Comparison of ENCODE assay signal across 22 cellular contexts in genomic region chr4:68883870-68884269, GRCh38.
A peak's percentile ranks its signal among the peaks of the same experiment; 100 is the strongest.
DNase-seq lines count a peak whose midpoint lies in the region; ATAC-seq, FAIRE-seq and TF ChIP-seq lines count a peak whose summit lies in the region.
"Had no signal": no experiment of that assay in that cellular context is flagged by ENCODE, and none has a peak within 500 bp of the region (broad histone marks: within the 10 kb centered on the region; RNA-seq: fewer than 3 reads in every experiment).

No MANE protein-coding gene starts in this region.

- FAIRE-seq in small intestine (lab: Jason Lieb, UNC) = no peak
- FAIRE-seq: G401.6, GM12878, H1 had no signal

- H3K27ac ChIP-seq in cardiac muscle cell = peak overlapping the region; percentile 18
- no peak overlapping the region for H3K27ac ChIP-seq in right cardiac atrium (ENCODE audit: low read length)
- H3K27ac ChIP-seq in hepatocyte = peak overlapping the region; percentile 39
- H3K27ac ChIP-seq in liver (ENCODE audit: low read depth in 1 of 2, low read length in 2 of 2) = no peak overlapping the region
- H3K27ac ChIP-seq in small intestine (ENCODE audit: low read depth in 1 of 2, low read length in 1 of 2) = no peak overlapping the region
- H3K27ac ChIP-seq: 22Rv1, BLaER1, C4-2B, GM23248 had no signal

- H3K9me2 ChIP-seq in hepatocyte (replicated peaks; ENCODE audit: insufficient read depth) = no peaks in the 10 kb centered on the region

- ATAC-seq in right cardiac atrium (no peak), HG03025 (IDR thresholded peaks at IDR 0.05; ENCODE audit: low FRiP score, unreplicated experiment) (no peak)
- ATAC-seq: CD8-positive, alpha-beta T cell; GM12878 had no signal

- WGBS in right cardiac atrium = 27% methylated on average over 6 of the region's 6 CpGs
- 15% methylated on average over 6 of the region's 6 CpGs for WGBS in hepatocyte (ENCODE audit: low lambda C conversion rate, missing lambda C conversion rate)
- WGBS in liver = 13% methylated on average over 6 of the region's 6 CpGs
- 10 to 38% (median 20%) methylated on average over 6 of the region's 6 CpGs for WGBS in small intestine, 3 donors

- no peaks in the 10 kb centered on the region for H3K79me2 ChIP-seq in hepatocyte

- H4K20me1 ChIP-seq in hepatocyte (ENCODE audit: insufficient read depth, poor library complexity, severe bottlenecking) = no peaks in the 10 kb centered on the region
- H4K20me1 ChIP-seq: BLaER1 had no signal

- H2AFZ ChIP-seq in hepatocyte = no peak overlapping the region
- H2AFZ ChIP-seq: GM23248 had no signal

- TF ChIP-seq POLR2A in erythroblast (IDR thresholded peaks at IDR 0.05; ENCODE audit: low read length) = no peak

- TF ChIP-seq CTCF in cardiac muscle cell (IDR thresholded peaks at IDR 0.05; ENCODE audit: low read depth, low read length) (no peak), hepatocyte (IDR thresholded peaks at IDR 0.05; ENCODE audit: poor library complexity) (no peak), liver (IDR thresholded peaks at IDR 0.05; ENCODE audit: low read depth, low read length, missing input control) (no peak)

- H3K4me3 ChIP-seq in cardiac muscle cell = no peak overlapping the region
- H3K4me3 ChIP-seq in right cardiac atrium (ENCODE audit: low read length) = no peak overlapping the region
- H3K4me3 ChIP-seq in hepatocyte = no peak overlapping the region
- no peak overlapping the region for H3K4me3 ChIP-seq in liver (ENCODE audit: low read depth in 1 of 3, low read length in 3 of 3)
- H3K4me3 ChIP-seq in small intestine (ENCODE audit: low read depth in 1 of 2, low read length in 2 of 2) = no peak overlapping the region
- H3K4me3 ChIP-seq: BLaER1, GM12878, GM23248 had no signal

- no peak for TF ChIP-seq RAD21 in liver (IDR thresholded peaks at IDR 0.05)

- H3K9me3 ChIP-seq in cardiac muscle cell (ENCODE audit: low read depth) (no peaks in the 10 kb centered on the region), right cardiac atrium (ENCODE audit: control insufficient read depth, low read length) (no peaks in the 10 kb centered on the region), hepatocyte (ENCODE audit: low read depth) (no peaks in the 10 kb centered on the region), liver (ENCODE audit: control insufficient read depth in 4 of 4, low read length in 3 of 4) (no peaks in the 10 kb centered on the region), small intestine (ENCODE audit: control insufficient read depth, low read depth) (no peaks in the 10 kb centered on the region)
- H3K9me3 ChIP-seq: BLaER1, Caco-2 had no signal

- peak overlapping the region; percentile 23 for H3K4me2 ChIP-seq in hepatocyte
- H3K4me2 ChIP-seq: BLaER1 had no signal

- H3K4me1 ChIP-seq in cardiac muscle cell (ENCODE audit: low read depth) (peaks cover 4% of the 10 kb centered on the region), right cardiac atrium (ENCODE audit: control insufficient read depth, insufficient read depth, low read length) (no peaks in the 10 kb centered on the region), hepatocyte (ENCODE audit: insufficient read depth) (peaks cover 7% of the 10 kb centered on the region), liver (ENCODE audit: control insufficient read depth in 4 of 4, insufficient read depth in 4 of 4, low read length in 3 of 4) (peaks cover 0 to 10% (median 7%) of the 10 kb centered on the region in 4 donors), small intestine (ENCODE audit: control insufficient read depth in 2 of 2, insufficient read depth in 1 of 2, low read depth in 1 of 2, low read length in 1 of 2) (no peaks in the 10 kb centered on the region)
- H3K4me1 ChIP-seq: BLaER1, Caco-2 had no signal

- DNase-seq in cardiac muscle cell (ENCODE audit: low read depth in 1 of 2, low spot score in 1 of 2) = no peak
- DNase-seq in right cardiac atrium = no peak
- DNase-seq in hepatocyte (ENCODE audit: low spot score) = peak; percentile 16
- DNase-seq in small intestine = peak; percentile 70
- DNase-seq in activated naive CD4-positive, alpha-beta T cell treated with Interleukin-2 at 50 U/mL for 16 hours = no peak
- no peak for DNase-seq in erythroblast (lab: John Stamatoyannopoulos, UW)
- DNase-seq: Caco-2; CD4-positive, CD25-positive, alpha-beta regulatory T cell; CD8-positive, alpha-beta T cell; DMS153; DND-41; GM23248; H7; HCEC 1CT had no signal

- H3K36me3 ChIP-seq in cardiac muscle cell (no peaks in the 10 kb centered on the region), hepatocyte (replicated peaks; ENCODE audit: insufficient read depth, low read depth) (no peaks in the 10 kb centered on the region), liver (ENCODE audit: control insufficient read depth in 4 of 4, insufficient read depth in 3 of 4, low read depth in 1 of 4, low read length in 3 of 4) (no peaks in the 10 kb centered on the region), small intestine (ENCODE audit: control insufficient read depth in 2 of 2, insufficient read depth in 2 of 2, low read length in 2 of 2) (no peaks in the 10 kb centered on the region)
- H3K36me3 ChIP-seq: BLaER1 had no signal

- intact Hi-C loops in right cardiac atrium (cut with DNase I) = no loop called here

- H3K27me3 ChIP-seq in cardiac muscle cell (no peaks in the 10 kb centered on the region), right cardiac atrium (ENCODE audit: control insufficient read depth, insufficient read depth) (no peaks in the 10 kb centered on the region), hepatocyte (no peaks in the 10 kb centered on the region), liver (ENCODE audit: control insufficient read depth in 4 of 4, insufficient read depth in 4 of 4, low read length in 3 of 4) (no peaks in the 10 kb centered on the region), small intestine (ENCODE audit: control insufficient read depth in 2 of 2, insufficient read depth in 2 of 2, low read length in 2 of 2) (no peaks in the 10 kb centered on the region)
- H3K27me3 ChIP-seq: BLaER1 had no signal

- no peak overlapping the region for H3K9ac ChIP-seq in liver (ENCODE audit: low read depth in 1 of 2, low read length in 2 of 2)
- H3K9ac ChIP-seq: BLaER1, GM23248 had no signal

TF ChIP-seq in liver, 16 proteins besides CTCF, POLR2A, EP300 and RAD21:
- peak; percentile 26 for TF ChIP-seq MAX (IDR thresholded peaks at IDR 0.05)
- peak in 1 of 2 donors; percentile 34 for TF ChIP-seq RXRA (IDR thresholded peaks at IDR 0.05)
- TF ChIP-seq HNF4A (conservative IDR thresholded peaks at IDR 0.05) = no peak
- TF ChIP-seq ATF3 (IDR thresholded peaks at IDR 0.05) = no peak
- no peak for TF ChIP-seq FOXA2 (IDR thresholded peaks at IDR 0.05)
- peak; percentile 69 for TF ChIP-seq YY1 (IDR thresholded peaks at IDR 0.05)
- TF ChIP-seq HNF4G (IDR thresholded peaks at IDR 0.05) = no peak
- no peak for TF ChIP-seq EGR1 (IDR thresholded peaks at IDR 0.05; ENCODE audit: low read depth in 2 of 2)
- no peak for TF ChIP-seq FOXA1 (IDR thresholded peaks at IDR 0.05)
- no peak for TF ChIP-seq REST (IDR thresholded peaks at IDR 0.05)
- no peak for TF ChIP-seq GABPA (IDR thresholded peaks at IDR 0.05 in 1 of 2, conservative IDR thresholded peaks at IDR 0.05 in 1 of 2)
- no peak for TF ChIP-seq SP1 (IDR thresholded peaks at IDR 0.05)
- TF ChIP-seq TAF1 (conservative IDR thresholded peaks at IDR 0.05) = no peak
- TF ChIP-seq NR2F2 (IDR thresholded peaks at IDR 0.05) = no peak
- TF ChIP-seq JUND (IDR thresholded peaks at IDR 0.05) = no peak

Comparison
In these comparisons a context has a peak if more than half of its experiments do, and no peak if none do; other contexts are left out.
1. H3K27ac ChIP-seq: peak in cardiac muscle cell (single experiment) and hepatocyte (single experiment); none in right cardiac atrium (single experiment), liver (0 of 2) and small intestine (0 of 2).
2. DNase-seq: peak in hepatocyte (single experiment) and small intestine (single experiment); none in cardiac muscle cell (0 of 2), right cardiac atrium (0 of 3), activated naive CD4-positive, alpha-beta T cell treated with Interleukin-2 at 50 U/mL for 16 hours (single experiment) and erythroblast (0 of 2).